ENCODE assay signal across 14 cellular contexts in genomic region chr16:1762879-1763520, GRCh38. TPM values are rescaled to one million over a fixed set of nuclear protein-coding genes. Genes with fewer than 3 reads are reported as not detected.
A peak's percentile ranks its signal among the peaks of the same experiment; 100 is the strongest.
DNase-seq lines count a peak whose midpoint lies in the region; ATAC-seq, FAIRE-seq and TF ChIP-seq lines count a peak whose summit lies in the region.
"Had no signal": no experiment of that assay in that cellular context is flagged by ENCODE, and none has a peak within 500 bp of the region (broad histone marks: within the 10 kb centered on the region; RNA-seq: fewer than 3 reads in every experiment).

No MANE protein-coding gene starts in this region.

- TF ChIP-seq CTCF in 22Rv1 (IDR thresholded peaks at IDR 0.05) = no peak
- TF ChIP-seq CTCF in K562 (IDR thresholded peaks at IDR 0.05 in 2 of 3, conservative IDR thresholded peaks at IDR 0.05 in 1 of 3; ENCODE audit: insufficient read depth in 2 of 3, low read depth in 1 of 3, low read length in 3 of 3) = no peak

- whole genome bisulfite sequencing in K562 (ENCODE audit: insufficient coverage, low coverage, missing lambda C conversion rate) = 65% methylated on average over 18 of the region's 24 CpGs

- peak overlapping the region; percentile 34 to 79 for H3K9ac ChIP-seq in K562 (ENCODE audit: insufficient read depth in 1 of 2, low read depth in 2 of 2, low read length in 2 of 2)

- H3K9me1 ChIP-seq in K562 (ENCODE audit: control insufficient read depth, insufficient read depth, low read length) = no peaks in the 10 kb centered on the region

- TF ChIP-seq RAD21 in K562 (CRISPR knock-in tag; conservative IDR thresholded peaks at IDR 0.05 in 1 of 2, IDR thresholded peaks at IDR 0.05 in 1 of 2) = no peak

- no peaks in the 10 kb centered on the region; the same call in 2 of the 3 replicates for H3K79me2 ChIP-seq in K562 (ENCODE audit: control insufficient read depth, insufficient read depth, low read length)

- BruUV-seq in K562 (replicated peaks; lab: Mats Ljungman, UMichigan) = no TSS peak

- H4K20me1 ChIP-seq in K562 (replicated peaks; ENCODE audit: control insufficient read depth, insufficient read depth, low read length) = no peaks in the 10 kb centered on the region

- TF ChIP-seq EP300 in K562 (IDR thresholded peaks at IDR 0.05; ENCODE audit: low read length) = no peak

- TF ChIP-seq POLR2A in K562 (conservative IDR thresholded peaks at IDR 0.05) = no peak; the same call in 1 of the 2 replicates

- no peak overlapping the region for H3K4me3 ChIP-seq in K562

- intact Hi-C loops in K562 (cut with micrococcal nuclease) = no loop called here

- H3K27ac ChIP-seq in 22Rv1 = peak overlapping the region; percentile 48
- peak overlapping the region; percentile 35; the same call in 1 of the 3 replicates for H3K27ac ChIP-seq in K562 (ENCODE audit: extremely low read depth, low read depth, low read length)

- in situ Hi-C loops in K562 (cut with MboI) = loop anchor here (5.0 kb wide), 1 partner anchor 51 kb away; no protein-coding TSS in a partner anchor

- DNase-seq in NAMALWA (ENCODE audit: low spot score) (peak; percentile 8), K562 (ENCODE audit: extremely low read depth in 1 of 4, low spot score in 3 of 4) (peak; percentile 77 to 85 (median 81)), midbrain (lab: John Stamatoyannopoulos, UW) (peak; percentile 13), RKO (ENCODE audit: low spot score) (no peak), NCI-H128 (lab: John Stamatoyannopoulos, UW; ENCODE audit: unreplicated experiment) (no peak)
- DNase-seq: COR-L47, DMS53, Kasumi-1, NCI-H1417 treated with DMSO at 0.1 percent for 48 hours, NCI-H2029, NCI-H510A had no signal

- H3K36me3 ChIP-seq in K562 (ENCODE audit: control insufficient read depth, insufficient read depth, low read length) = peaks cover 72% of the 10 kb centered on the region; the same call in 2 of the 3 replicates

- 0 out of 2 replicates have a peak overlapping the region, but pooled peaks have one; percentile 51 for H2AFZ ChIP-seq in K562 (ENCODE audit: low read depth, low read length)

- FAIRE-seq in K562 (lab: Jason Lieb, UNC) = peak; percentile 76

- no peaks in the 10 kb centered on the region for H3K27me3 ChIP-seq in K562 (ENCODE audit: control insufficient read depth in 2 of 2, insufficient read depth in 2 of 2, low read length in 2 of 2)

- CTCF ChIA-PET in K562 (lab: Yijun Ruan, JAX; ENCODE audit: low intra/inter-chr PET ratio) = no interaction called here

- H3K4me1 ChIP-seq in K562 (replicated peaks in 1 of 2; ENCODE audit: control insufficient read depth in 2 of 2, insufficient read depth in 2 of 2, low read length in 2 of 2) = peaks cover 9 to 84% of the 10 kb centered on the region in 2 experiments; a peak in 4 of 5 replicates

- H3K9me3 ChIP-seq in K562 (replicated peaks; ENCODE audit: control insufficient read depth, insufficient read depth, low read depth, low read length) = no peaks in the 10 kb centered on the region

- POLR2A ChIA-PET in K562 (lab: Yijun Ruan, JAX) = interaction anchor here (0.6 to 1.6 kb wide), 2 partner anchors 9 to 1045 kb away, joined by 3 to 9 read pairs; partner anchors contain the start of genes EME2 and MRPS34

- no peak overlapping the region; the same call in 1 of the 2 replicates for H3K4me2 ChIP-seq in K562 (ENCODE audit: insufficient read depth, low read length)

- ATAC-seq in K562 = peak; percentile 79
- no peak for ATAC-seq in HG03520 (IDR thresholded peaks at IDR 0.05; ENCODE audit: unreplicated experiment)
- no peak for ATAC-seq in GM21423 (IDR thresholded peaks at IDR 0.05; ENCODE audit: unreplicated experiment)

RNA-seq across cellular contexts. Expression of gene NME3, which starts 8.3 kb away (rescaled TPM):
- 4.5 and 43.9 TPM in 2 replicates for total RNA-seq in K562 (2011; cell fraction: chromatin; rRNA removed; ENCODE audit: low replicate concordance)
- total RNA-seq in K562 (2011; cell fraction: nucleolus; rRNA removed) = 90.4 and 94.7 TPM in 2 replicates
- 25.3 and 29.3 TPM in 2 replicates for total RNA-seq in K562 (2011; cell fraction: nucleoplasm; rRNA removed)
- 65.5 and 75.6 TPM in 2 replicates for total RNA-seq in K562 (2014; rRNA removed)
- total RNA-seq in K562 (2014; rRNA removed; fragmentation: Illumina TruSeq; extraction: Trizol) = 0.32 and 1.1 TPM in 2 replicates
- 11.5 and 15.2 TPM in 2 replicates for total RNA-seq in K562 (2015; rRNA removed; fragmentation: Illumina TruSeq; extraction: Trizol)
- 57.9 and 66.6 TPM in 2 replicates for total RNA-seq in K562 (2021)
- 13.9 and 20.3 TPM in 2 replicates for polyA plus RNA-seq in K562 (2011; rRNA removed)
- 30.9 and 115 TPM in 2 replicates for polyA plus RNA-seq in K562 (2011; cell fraction: cytosol; rRNA removed)
- 128 and 208 TPM in 2 replicates for polyA plus RNA-seq in K562 (2011; cell fraction: nucleus; rRNA removed)
- 44.6 and 58.7 TPM in 2 replicates for polyA plus RNA-seq in K562 (2012)
- polyA plus RNA-seq in K562 (2014; fragmentation: Illumina TruSeq; extraction: Trizol) = 1.1 and 11.5 TPM in 2 replicates
- 1 to 10 TPM in 1 of 2 experiments, under 1 TPM in 1; 0.68 to 4.2 TPM for polyA plus RNA-seq in K562 (2014; fragmentation: Nextera tagmentation; extraction: Ambion mirVana)
- 70.3 and 76.3 TPM in 2 replicates for polyA plus RNA-seq in K562 (2014; rRNA removed)
- polyA minus RNA-seq in K562 (2011; rRNA and poly(A)+ RNA removed) = 0.96 and 1.3 TPM in 2 replicates
- polyA minus RNA-seq in K562 (2011; cell fraction: cytosol; rRNA and poly(A)+ RNA removed) = 9.6 and 11.4 TPM in 2 replicates
- polyA minus RNA-seq in K562 (2011; cell fraction: nucleus; rRNA and poly(A)+ RNA removed) = 26.0 and 31.0 TPM in 2 replicates

RNA-seq across cellular contexts. Expression of gene EME2, which starts 9.6 kb away (rescaled TPM):
- 24.0 and 77.3 TPM in 2 replicates for total RNA-seq in K562 (2011; cell fraction: chromatin; rRNA removed; ENCODE audit: low replicate concordance)
- 56.5 and 58.8 TPM in 2 replicates for total RNA-seq in K562 (2011; cell fraction: nucleolus; rRNA removed)
- 26.8 and 26.9 TPM in 2 replicates for total RNA-seq in K562 (2011; cell fraction: nucleoplasm; rRNA removed)
- total RNA-seq in K562 (2014; rRNA removed) = 10.6 and 14.7 TPM in 2 replicates
- 1.1 and 1.6 TPM in 2 replicates for total RNA-seq in K562 (2014; rRNA removed; fragmentation: Illumina TruSeq; extraction: Trizol)
- 5.4 and 6.9 TPM in 2 replicates for total RNA-seq in K562 (2015; rRNA removed; fragmentation: Illumina TruSeq; extraction: Trizol)
- 19.9 and 20.5 TPM in 2 replicates for total RNA-seq in K562 (2021)
- 3.3 and 6.2 TPM in 2 replicates for polyA plus RNA-seq in K562 (2011; rRNA removed)
- polyA plus RNA-seq in K562 (2011; cell fraction: cytosol; rRNA removed) = 3.2 and 8.1 TPM in 2 replicates
- 46.3 and 81.6 TPM in 2 replicates for polyA plus RNA-seq in K562 (2011; cell fraction: nucleus; rRNA removed)
- 7.6 and 8.4 TPM in 2 replicates for polyA plus RNA-seq in K562 (2012)
- polyA plus RNA-seq in K562 (2014; fragmentation: Illumina TruSeq; extraction: Trizol) = 3.5 and 5.3 TPM in 2 replicates
- polyA plus RNA-seq in K562 (2014; fragmentation: Nextera tagmentation; extraction: Ambion mirVana) = under 1 TPM; 0.35 to 0.42 TPM
- 17.3 and 19.8 TPM in 2 replicates for polyA plus RNA-seq in K562 (2014; rRNA removed)
- 1.7 and 2.1 TPM in 2 replicates for polyA minus RNA-seq in K562 (2011; rRNA and poly(A)+ RNA removed)
- polyA minus RNA-seq in K562 (2011; cell fraction: cytosol; rRNA and poly(A)+ RNA removed) = 4.7 and 5.0 TPM in 2 replicates
- polyA minus RNA-seq in K562 (2011; cell fraction: nucleus; rRNA and poly(A)+ RNA removed) = 20.8 and 22.9 TPM in 2 replicates

RNA-seq across cellular contexts. Expression of gene MRPS34, which starts 9.9 kb away (rescaled TPM):
- 21.2 and 69.4 TPM in 2 replicates for total RNA-seq in K562 (2011; cell fraction: chromatin; rRNA removed; ENCODE audit: low replicate concordance)
- total RNA-seq in K562 (2011; cell fraction: nucleolus; rRNA removed) = 82.5 and 101 TPM in 2 replicates
- total RNA-seq in K562 (2011; cell fraction: nucleoplasm; rRNA removed) = 42.6 and 57.2 TPM in 2 replicates
- total RNA-seq in K562 (2014; rRNA removed) (334 and 370 TPM in 2 replicates), K562 (2014; rRNA removed; fragmentation: Illumina TruSeq; extraction: Trizol) (70.9 and 92.7 TPM in 2 replicates), K562 (2015; rRNA removed; fragmentation: Illumina TruSeq; extraction: Trizol) (188 and 213 TPM in 2 replicates), K562 (2021) (230 and 244 TPM in 2 replicates)
- polyA plus RNA-seq in K562 (2011; rRNA removed) (92.8 and 97.8 TPM in 2 replicates), K562 (2014; fragmentation: Illumina TruSeq; extraction: Trizol) (70.4 and 139 TPM in 2 replicates), K562 (2014; fragmentation: Nextera tagmentation; extraction: Ambion mirVana) (10 to 100 TPM in 1 of 2 experiments, 1 to 10 TPM in 1; 5.2 to 10.9 TPM), K562 (2014; rRNA removed) (252 and 261 TPM in 2 replicates)
- polyA plus RNA-seq in K562 (2011; cell fraction: cytosol; rRNA removed) = 104 and 232 TPM in 2 replicates
- 111 and 142 TPM in 2 replicates for polyA plus RNA-seq in K562 (2011; cell fraction: nucleus; rRNA removed)
- 116 and 130 TPM in 2 replicates for polyA plus RNA-seq in K562 (2012)
- 34.1 and 34.5 TPM in 2 replicates for polyA minus RNA-seq in K562 (2011; rRNA and poly(A)+ RNA removed)
- 54.0 and 82.0 TPM in 2 replicates for polyA minus RNA-seq in K562 (2011; cell fraction: cytosol; rRNA and poly(A)+ RNA removed)
- 29.9 and 37.0 TPM in 2 replicates for polyA minus RNA-seq in K562 (2011; cell fraction: nucleus; rRNA and poly(A)+ RNA removed)

RNA-seq across cellular contexts. Expression of gene SPSB3, which starts 19.4 kb away (rescaled TPM):
- total RNA-seq in K562 (2011; cell fraction: chromatin; rRNA removed; ENCODE audit: low replicate concordance) = 26.2 and 74.9 TPM in 2 replicates
- total RNA-seq in K562 (2011; cell fraction: nucleolus; rRNA removed) = 64.9 and 70.4 TPM in 2 replicates
- total RNA-seq in K562 (2011; cell fraction: nucleoplasm; rRNA removed) = 32.1 and 39.0 TPM in 2 replicates
- total RNA-seq in K562 (2014; rRNA removed) = 22.9 and 25.2 TPM in 2 replicates
- 2.1 and 2.2 TPM in 2 replicates for total RNA-seq in K562 (2014; rRNA removed; fragmentation: Illumina TruSeq; extraction: Trizol)
- 7.1 and 9.5 TPM in 2 replicates for total RNA-seq in K562 (2015; rRNA removed; fragmentation: Illumina TruSeq; extraction: Trizol)
- total RNA-seq in K562 (2021) = 20.9 and 22.1 TPM in 2 replicates
- polyA plus RNA-seq in K562 (2011; rRNA removed) = 11.9 and 20.4 TPM in 2 replicates
- polyA plus RNA-seq in K562 (2011; cell fraction: cytosol; rRNA removed) = 22.4 and 38.9 TPM in 2 replicates
- 113 and 172 TPM in 2 replicates for polyA plus RNA-seq in K562 (2011; cell fraction: nucleus; rRNA removed)
- 15.5 and 42.6 TPM in 2 replicates for polyA plus RNA-seq in K562 (2012)
- polyA plus RNA-seq in K562 (2014; fragmentation: Illumina TruSeq; extraction: Trizol) = 3.9 and 10.0 TPM in 2 replicates
- polyA plus RNA-seq in K562 (2014; fragmentation: Nextera tagmentation; extraction: Ambion mirVana) = 1 to 10 TPM in 1 of 2 experiments, under 1 TPM in 1; 0.39 to 1.3 TPM
- 29.4 and 37.4 TPM in 2 replicates for polyA plus RNA-seq in K562 (2014; rRNA removed)
- polyA minus RNA-seq in K562 (2011; rRNA and poly(A)+ RNA removed) = 3.1 and 4.7 TPM in 2 replicates
- 5.5 and 9.3 TPM in 2 replicates for polyA minus RNA-seq in K562 (2011; cell fraction: cytosol; rRNA and poly(A)+ RNA removed)
- 16.6 and 19.7 TPM in 2 replicates for polyA minus RNA-seq in K562 (2011; cell fraction: nucleus; rRNA and poly(A)+ RNA removed)

RNA-seq across cellular contexts. Expression of gene NUBP2, which starts 19.8 kb away (rescaled TPM):
- total RNA-seq in K562 (2011; cell fraction: chromatin; rRNA removed; ENCODE audit: low replicate concordance) = 40.1 and 114 TPM in 2 replicates
- 99.9 and 115 TPM in 2 replicates for total RNA-seq in K562 (2011; cell fraction: nucleolus; rRNA removed)
- total RNA-seq in K562 (2011; cell fraction: nucleoplasm; rRNA removed) = 47.3 and 54.8 TPM in 2 replicates
- total RNA-seq in K562 (2014; rRNA removed) (115 and 140 TPM in 2 replicates), K562 (2014; rRNA removed; fragmentation: Illumina TruSeq; extraction: Trizol) (3.3 and 4.4 TPM in 2 replicates), K562 (2015; rRNA removed; fragmentation: Illumina TruSeq; extraction: Trizol) (36.1 and 41.8 TPM in 2 replicates), K562 (2021) (84.8 and 95.8 TPM in 2 replicates)
- polyA plus RNA-seq in K562 (2011; rRNA removed) (24.0 and 30.8 TPM in 2 replicates), K562 (2014; fragmentation: Illumina TruSeq; extraction: Trizol) (11.4 and 42.6 TPM in 2 replicates), K562 (2014; fragmentation: Nextera tagmentation; extraction: Ambion mirVana) (1 to 10 TPM; 1.8 to 7.7 TPM), K562 (2014; rRNA removed) (97.1 and 104 TPM in 2 replicates)
- polyA plus RNA-seq in K562 (2011; cell fraction: cytosol; rRNA removed) = 57.0 and 157 TPM in 2 replicates
- polyA plus RNA-seq in K562 (2011; cell fraction: nucleus; rRNA removed) = 110 and 151 TPM in 2 replicates
- polyA plus RNA-seq in K562 (2012) = 64.4 and 77.9 TPM in 2 replicates
- polyA minus RNA-seq in K562 (2011; rRNA and poly(A)+ RNA removed) = 6.1 and 8.5 TPM in 2 replicates
- 31.0 and 38.0 TPM in 2 replicates for polyA minus RNA-seq in K562 (2011; cell fraction: cytosol; rRNA and poly(A)+ RNA removed)
- polyA minus RNA-seq in K562 (2011; cell fraction: nucleus; rRNA and poly(A)+ RNA removed) = 27.2 and 34.2 TPM in 2 replicates

Comparison
In these comparisons a context has a peak if more than half of its experiments do, and no peak if none do; other contexts are left out.
1. DNase-seq: peak in NAMALWA (single experiment), K562 (4 of 4) and midbrain (single experiment); none in RKO (single experiment) and NCI-H128 (single experiment).